7 cellular contexts compared by ENCODE assay signal in the genomic region with DNA sequence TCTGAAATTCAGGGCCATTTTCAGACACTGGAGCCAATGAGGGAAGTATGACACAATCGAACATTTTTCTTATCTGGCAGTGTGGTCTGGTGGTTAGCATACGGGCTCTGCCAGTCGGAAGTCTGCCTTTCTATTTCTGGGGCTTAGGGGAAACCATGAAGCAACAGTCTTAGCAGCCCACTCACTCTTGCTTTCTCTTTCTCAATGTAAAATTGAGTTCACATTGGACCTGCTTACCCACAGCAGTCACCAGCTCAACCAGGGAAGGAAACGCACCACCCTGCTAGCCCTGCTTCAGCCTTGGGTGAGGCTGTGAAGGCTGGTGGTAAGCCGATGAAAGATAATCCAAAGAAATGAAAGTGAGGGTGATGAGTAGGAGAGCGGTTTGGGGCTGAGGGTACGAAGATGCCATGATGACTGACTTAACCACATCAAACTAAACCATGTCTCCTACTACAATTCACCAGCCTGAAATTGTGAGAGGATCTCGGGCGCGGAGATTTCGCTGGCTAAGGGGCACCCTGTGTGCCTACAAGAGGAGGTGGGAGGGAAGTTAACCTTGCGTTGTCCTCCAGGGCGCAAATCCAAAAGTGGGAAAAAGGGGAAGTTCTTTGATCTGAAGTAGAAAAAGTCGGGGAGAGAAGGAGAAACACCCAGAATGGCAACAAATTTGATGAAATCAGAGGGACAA. TPM values are rescaled to one million over a fixed set of nuclear protein-coding genes. Genes with fewer than 3 reads are reported as not detected.
DNase-seq lines count a peak whose midpoint lies in the region; ATAC-seq, FAIRE-seq and TF ChIP-seq lines count a peak whose summit lies in the region.

No MANE protein-coding gene starts in this region.

- ATAC-seq in HG03280 (IDR thresholded peaks at IDR 0.05; ENCODE audit: unreplicated experiment), result peak; percentile 88
- ATAC-seq in activated B cell treated with CpG ODN at 0.5 μM for 24 hours (ENCODE audit: low read depth), result peak; percentile 80

- H3K27ac ChIP-seq in duodenal mucosa (ENCODE audit: low read depth, low read length), result no peak overlapping the region
- no peak overlapping the region for H3K27ac ChIP-seq in hepatocyte

- H3K79me2 ChIP-seq in hepatocyte, result no peaks in the 10 kb centered on the region

- DNase-seq in GM19239 (ENCODE audit: insufficient read length, low spot score), result peak; percentile 53
- DNase-seq in activated B cell treated with CpG ODN at 0.5 μM for 24 hours, result peak; percentile 45
- peak; percentile 36 to 46 (median 45) for DNase-seq in stimulated activated CD4-positive, alpha-beta T cell treated with anti-CD3 and anti-CD28 coated beads, TNF-alpha, amount 100 ng/mL, for 4 hours (ENCODE audit: low read depth in 3 of 3)
- no peak for DNase-seq in NCI-H510A treated with DMSO at 0.1 percent for 48 hours (lab: John Stamatoyannopoulos, UW)
- DNase-seq in hepatocyte (ENCODE audit: low spot score), result no peak

- H3K4me1 Mint-ChIP-seq in activated B cell treated with CpG ODN at 0.5 μM for 24 hours, result peaks cover 70% of the 10 kb centered on the region

- intact Hi-C loops in activated B cell treated with CpG ODN at 0.5 μM for 24 hours (cut with micrococcal nuclease), result loop anchor here (1.0 to 5.0 kb wide), 7 partner anchors 18 to 341 kb away; no protein-coding TSS in a partner anchor

- no peak overlapping the region for H2AFZ ChIP-seq in hepatocyte

- TF ChIP-seq CTCF in activated B cell treated with CpG ODN at 0.5 μM for 24 hours (IDR thresholded peaks at IDR 0.05), result no peak
- no peak for TF ChIP-seq CTCF in hepatocyte (IDR thresholded peaks at IDR 0.05; ENCODE audit: poor library complexity)

- no peaks in the 10 kb centered on the region for H4K20me1 ChIP-seq in hepatocyte (ENCODE audit: insufficient read depth, poor library complexity, severe bottlenecking)

- POLR2A ChIA-PET in activated B cell treated with CpG ODN at 0.5 μM for 24 hours (lab: Charles Lee), result interaction anchor here (0.6 to 4.1 kb wide), 8 partner anchors 14 to 167 kb away, joined by 3 to 30 read pairs (median 4); no protein-coding TSS in a partner anchor

- no peaks in the 10 kb centered on the region for H3K36me3 ChIP-seq in duodenal mucosa (ENCODE audit: control insufficient read depth in 1 of 2, insufficient read depth in 2 of 2, low read length in 2 of 2)
- no peaks in the 10 kb centered on the region for H3K36me3 ChIP-seq in hepatocyte (replicated peaks; ENCODE audit: insufficient read depth, low read depth)

- H3K9me2 ChIP-seq in hepatocyte (replicated peaks; ENCODE audit: insufficient read depth), result no peaks in the 10 kb centered on the region

- H3K27me3 Mint-ChIP-seq in activated B cell treated with CpG ODN at 0.5 μM for 24 hours, result no peaks in the 10 kb centered on the region

- H3K9ac ChIP-seq in duodenal mucosa (ENCODE audit: low read depth in 1 of 2, low read length in 2 of 2), result no peak overlapping the region

- H3K9me3 ChIP-seq in duodenal mucosa (ENCODE audit: control insufficient read depth in 1 of 2, low read length in 2 of 2), result no peaks in the 10 kb centered on the region
- no peaks in the 10 kb centered on the region for H3K9me3 ChIP-seq in hepatocyte (ENCODE audit: low read depth)

- 88% methylated on average over 14 of the region's 14 CpGs for WGBS in hepatocyte (ENCODE audit: low lambda C conversion rate, missing lambda C conversion rate)

- CTCF ChIA-PET in activated B cell treated with CpG ODN at 0.5 μM for 24 hours (lab: Charles Lee), result interaction anchor here (1.0 to 1.5 kb wide), 2 partner anchors 24 to 36 kb away, joined by 3 to 5 read pairs; no protein-coding TSS in a partner anchor

- no peak overlapping the region for H3K4me2 ChIP-seq in hepatocyte

- H3K27me3 ChIP-seq in duodenal mucosa (ENCODE audit: control insufficient read depth in 1 of 2, insufficient read depth in 2 of 2, low read length in 2 of 2), result peaks cover 0 to 4% of the 10 kb centered on the region in 2 donors
- H3K27me3 ChIP-seq in hepatocyte, result no peaks in the 10 kb centered on the region

- peak; percentile 93 for FAIRE-seq in GM19239 (lab: Jason Lieb, UNC)

- H3K4me3 Mint-ChIP-seq in activated B cell treated with CpG ODN at 0.5 μM for 24 hours, result peak overlapping the region; percentile 92

- peaks cover 2% of the 10 kb centered on the region for H3K9me3 Mint-ChIP-seq in activated B cell treated with CpG ODN at 0.5 μM for 24 hours

- H3K4me3 ChIP-seq in duodenal mucosa (ENCODE audit: low read depth in 1 of 2, low read length in 2 of 2), result peak overlapping the region; percentile 36 to 46
- H3K4me3 ChIP-seq in hepatocyte, result no peak overlapping the region

- H3K36me3 Mint-ChIP-seq in activated B cell treated with CpG ODN at 0.5 μM for 24 hours (ENCODE audit: low read depth), result no peaks in the 10 kb centered on the region

- H3K4me1 ChIP-seq in duodenal mucosa (ENCODE audit: control insufficient read depth in 1 of 2, insufficient read depth in 2 of 2, low read length in 2 of 2), result peaks cover 0 to 3% of the 10 kb centered on the region in 2 donors
- H3K4me1 ChIP-seq in hepatocyte (ENCODE audit: insufficient read depth), result peaks cover 6% of the 10 kb centered on the region

- peak overlapping the region; percentile 94 for H3K27ac Mint-ChIP-seq in activated B cell treated with CpG ODN at 0.5 μM for 24 hours

RNA-seq across cellular contexts. Expression of a gene that starts 2.0 kb away (rescaled TPM):
- total RNA-seq in activated B cell treated with CpG ODN at 0.5 μM for 24 hours (29.1 and 34.4 TPM in 2 replicates), hepatocyte (2.5 and 4.9 TPM in 2 replicates)
- polyA plus RNA-seq in hepatocyte, result 4.9 and 5.5 TPM in 2 replicates

Comparison
In these comparisons a context has a peak if more than half of its experiments do, and no peak if none do; other contexts are left out.
1. DNase-seq: peak in GM19239 (single experiment), activated B cell treated with CpG ODN at 0.5 μM for 24 hours (single experiment) and stimulated activated CD4-positive, alpha-beta T cell treated with anti-CD3 and anti-CD28 coated beads, TNF-alpha, amount 100 ng/mL, for 4 hours (3 of 3); none in NCI-H510A treated with DMSO at 0.1 percent for 48 hours (single experiment) and hepatocyte (single experiment).